ENCODE assay signal across 24 cellular contexts in the genomic region with DNA sequence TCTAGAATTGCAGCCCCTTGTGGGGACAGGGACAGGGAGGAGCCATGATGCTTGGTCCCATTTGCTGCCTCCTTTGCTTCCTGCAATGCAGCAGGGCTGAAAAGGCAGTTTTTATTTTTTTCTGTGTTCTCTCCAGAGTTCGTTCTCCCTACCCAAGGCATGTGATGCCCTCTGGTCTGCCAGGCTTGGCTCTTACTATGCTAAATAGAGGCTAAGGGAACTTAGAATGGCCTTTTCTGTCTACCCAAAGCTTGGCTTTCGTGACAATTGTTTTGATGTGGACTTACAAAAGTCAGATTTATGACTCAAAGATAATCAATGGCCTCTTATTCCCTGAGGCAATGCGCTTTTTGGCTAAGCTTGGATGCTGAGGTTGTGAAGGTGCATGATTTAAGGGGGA.
A peak's percentile ranks its signal among the peaks of the same experiment; 100 is the strongest.
DNase-seq lines count a peak whose midpoint lies in the region; ATAC-seq and TF ChIP-seq lines count a peak whose summit lies in the region.
"Had no signal": no experiment of that assay in that cellular context is flagged by ENCODE, and none has a peak within 500 bp of the region (broad histone marks: within the 10 kb centered on the region; RNA-seq: fewer than 3 reads in every experiment).

No MANE protein-coding gene starts in this region.

- H3K4me1 Mint-ChIP-seq in endothelial cell (ENCODE audit: unreplicated experiment), result peaks cover 29% of the 10 kb centered on the region
- H3K4me1 Mint-ChIP-seq in neural crest cell, result peaks cover 56% of the 10 kb centered on the region

- TF ChIP-seq CTCF in endothelial cell (IDR thresholded peaks at IDR 0.05; ENCODE audit: unreplicated experiment) (no peak), neural crest cell (conservative IDR thresholded peaks at IDR 0.05) (no peak)

- H3K36me3 Mint-ChIP-seq in endothelial cell (ENCODE audit: low read depth, unreplicated experiment) (peaks cover 6% of the 10 kb centered on the region), neural crest cell (ENCODE audit: low read depth) (no peaks in the 10 kb centered on the region)
- H3K36me3 Mint-ChIP-seq: natural killer cell treated with Interleukin-12 subunit alpha and Interleukin-12 subunit beta and Interleukin-15 and Interleukin-18, amount 100 ng/mL, for 72 hours had no signal

- H3K9me3 Mint-ChIP-seq in endothelial cell (ENCODE audit: unreplicated experiment), result no peaks in the 10 kb centered on the region
- peaks cover 2% of the 10 kb centered on the region for H3K9me3 Mint-ChIP-seq in neural crest cell
- H3K9me3 Mint-ChIP-seq: activated T-cell treated with anti-CD3 and anti-CD28 coated beads, Interleukin-2, amount 50 U/mL, for 4 hours; CD8-positive, alpha-beta memory T cell; natural killer cell treated with Interleukin-12 subunit alpha and Interleukin-12 subunit beta and Interleukin-15 and Interleukin-18, amount 100 ng/mL, for 72 hours had no signal

- H3K27me3 Mint-ChIP-seq in endothelial cell (ENCODE audit: unreplicated experiment) (peaks cover 3% of the 10 kb centered on the region), neural crest cell (ENCODE audit: low read depth) (no peaks in the 10 kb centered on the region)

- no peak overlapping the region for H3K4me3 Mint-ChIP-seq in endothelial cell (ENCODE audit: unreplicated experiment)
- peak overlapping the region; percentile 79 for H3K4me3 Mint-ChIP-seq in neural crest cell
- H3K4me3 Mint-ChIP-seq: activated T-cell treated with anti-CD3 and anti-CD28 coated beads, Interleukin-2, amount 50 U/mL, for 4 hours; natural killer cell treated with Interleukin-12 subunit alpha and Interleukin-12 subunit beta and Interleukin-15 and Interleukin-18, amount 100 ng/mL, for 72 hours had no signal

- H3K27ac Mint-ChIP-seq in endothelial cell (ENCODE audit: unreplicated experiment), result peak overlapping the region; percentile 97
- H3K27ac Mint-ChIP-seq in neural crest cell (ENCODE audit: unreplicated experiment), result peak overlapping the region; percentile 93
- H3K27ac Mint-ChIP-seq: CD8-positive, alpha-beta memory T cell; natural killer cell treated with Interleukin-12 subunit alpha and Interleukin-12 subunit beta and Interleukin-15 and Interleukin-18, amount 100 ng/mL, for 72 hours had no signal

- no peak for ATAC-seq in HG02798 (IDR thresholded peaks at IDR 0.05; ENCODE audit: poor library complexity, unreplicated experiment)
- ATAC-seq: activated T-cell treated with anti-CD3 and anti-CD28 coated beads, Interleukin-2, amount 50 U/mL, for 4 hours; K562; natural killer cell treated with Interleukin-12 subunit alpha and Interleukin-12 subunit beta and Interleukin-15 and Interleukin-18, amount 100 ng/mL, for 72 hours had no signal

- DNase-seq in RPMI7951 (ENCODE audit: low read depth), result peak; percentile 86
- DNase-seq in endothelial cell (ENCODE audit: low spot score), result no peak
- no peak for DNase-seq in neural crest cell (ENCODE audit: low read depth, low spot score)
- DNase-seq in NCI-H2227 (lab: John Stamatoyannopoulos, UW; ENCODE audit: unreplicated experiment), result no peak
- no peak for DNase-seq in AML-193 (lab: John Stamatoyannopoulos, UW)
- DNase-seq in DMS 273 (lab: John Stamatoyannopoulos, UW; ENCODE audit: unreplicated experiment), result no peak
- DNase-seq: activated CD4-positive, alpha-beta T cell treated with anti-CD3 and anti-CD28 coated beads for 1 hour; activated naive CD4-positive, alpha-beta T cell; activated T-cell treated with anti-CD3 and anti-CD28 coated beads, Interleukin-2, amount 50 U/mL, for 4 hours; CD8-positive, alpha-beta memory T cell; cerebellar nuclear complex; DMS79; effector memory CD4-positive, alpha-beta T cell; NCI-H1694; NCI-H226; OCI-M1; spleen; stimulated activated CD4-positive, alpha-beta T cell treated with anti-CD3 and anti-CD28 coated beads, Interleukin-4, amount 100 ng/mL, for 1 hour; stimulated activated naive CD4-positive, alpha-beta T cell; trophoblast cell had no signal

- peak overlapping the region; percentile 91 for H3K27ac ChIP-seq in temporal lobe (ENCODE audit: low read depth, low read length)
